In genomic region chr2:70132244-70133126, GRCh38 we compare ENCODE assay signal across 1 cellular context.
TF ChIP-seq lines count a peak whose summit lies in the region.

No MANE protein-coding gene starts in this region.

TF ChIP-seq in K562, 482 proteins besides CTCF, POLR2A, EP300 and RAD21 (continued from another document):
- TF ChIP-seq GTF2A2 (tag; IDR thresholded peaks at IDR 0.05) (peak; percentile 70; the same call in 1 of the 2 replicates), CREB3 (tag; conservative IDR thresholded peaks at IDR 0.05; ENCODE audit: low read depth) (0 out of 2 replicates have a peak, but pooled peaks have one; percentile 25), POLR2AphosphoS2 (IDR thresholded peaks at IDR 0.05; ENCODE audit: low read length) (no peak), MAFF (IDR thresholded peaks at IDR 0.05; ENCODE audit: low read length) (peak; percentile 24; the same call in 1 of the 2 replicates), GTF2E2 (tag; IDR thresholded peaks at IDR 0.05) (peak; percentile 70), MYC (IDR thresholded peaks at IDR 0.05; ENCODE audit: low read depth, low read length) (0 out of 2 replicates have a peak, but pooled peaks have one; percentile 8), MYC (CRISPR knock-in tag; IDR thresholded peaks at IDR 0.05; ENCODE audit: borderline replicate concordance, low read depth) (no peak), SMC3 (conservative IDR thresholded peaks at IDR 0.05; ENCODE audit: insufficient read depth, low read depth, low read length) (0 out of 2 replicates have a peak, but pooled peaks have one; percentile 2), SPI1 (IDR thresholded peaks at IDR 0.05; ENCODE audit: borderline replicate concordance, low read depth, low read length) (0 out of 2 replicates have a peak, but pooled peaks have one; percentile 10), KDM2B (CRISPR knock-in tag; IDR thresholded peaks at IDR 0.05) (no peak), TSHZ1 (CRISPR knock-in tag; IDR thresholded peaks at IDR 0.05) (peak; percentile 19; the same call in 1 of the 2 replicates), TAF7 (tag; IDR thresholded peaks at IDR 0.05) (peak; percentile 55; the same call in 1 of the 2 replicates), FOXK2 (conservative IDR thresholded peaks at IDR 0.05 in 1 of 2, IDR thresholded peaks at IDR 0.05 in 1 of 2; ENCODE audit: low read depth in 2 of 2) (peak; percentile 81), SMARCB1 (IDR thresholded peaks at IDR 0.05; ENCODE audit: insufficient read length, low read depth) (peak; percentile 31), SMARCE1 (IDR thresholded peaks at IDR 0.05) (no peak), TAF1 (IDR thresholded peaks at IDR 0.05; ENCODE audit: control insufficient read depth, extremely low read depth, insufficient read depth, low read length, severe bottlenecking) (peak; percentile 49)
